Comparison of ENCODE assay signal across 20 cellular contexts in genomic region chr3:13125092-13126015, GRCh38. TPM values are rescaled to one million over a fixed set of nuclear protein-coding genes. Genes with fewer than 3 reads are reported as not detected.
DNase-seq lines count a peak whose midpoint lies in the region; ATAC-seq and TF ChIP-seq lines count a peak whose summit lies in the region.
"Had no signal": no experiment of that assay in that cellular context is flagged by ENCODE, and none has a peak within 500 bp of the region (broad histone marks: within the 10 kb centered on the region; RNA-seq: fewer than 3 reads in every experiment).

No MANE protein-coding gene starts in this region.

- intact Hi-C loops in Right ventricle myocardium inferior (cut with DNase I) (no loop called here), left ventricle myocardium superior (cut with micrococcal nuclease) (no loop called here)

- H3K27me3 Mint-ChIP-seq in chondrocyte (ENCODE audit: low read depth) (peaks cover 49% of the 10 kb centered on the region), naive B cell (peaks cover 0 to 6% (median 0%) of the 10 kb centered on the region in 3 donors)
- H3K27me3 Mint-ChIP-seq: CD4-positive, alpha-beta T cell had no signal

- H3K4me1 Mint-ChIP-seq in chondrocyte (ENCODE audit: low read depth): no peaks in the 10 kb centered on the region
- H3K4me1 Mint-ChIP-seq in naive B cell: peaks cover 0 to 7% (median 0%) of the 10 kb centered on the region in 3 donors

- no peak for ATAC-seq in Right ventricle myocardium inferior
- ATAC-seq in left ventricle myocardium superior: no peak
- ATAC-seq in naive B cell (ENCODE audit: low read depth in 2 of 2): no peak
- no peak for ATAC-seq in HG03378 (IDR thresholded peaks at IDR 0.05; ENCODE audit: unreplicated experiment)
- ATAC-seq: A549 had no signal

- H3K4me3 Mint-ChIP-seq in chondrocyte (ENCODE audit: unreplicated experiment) (no peak overlapping the region), naive B cell (no peak overlapping the region)
- H3K4me3 Mint-ChIP-seq: CD4-positive, alpha-beta T cell had no signal

- H3K27ac Mint-ChIP-seq in chondrocyte (ENCODE audit: unreplicated experiment) (no peak overlapping the region), naive B cell (peak overlapping the region; percentile 23 to 86 (median 66))
- H3K27ac Mint-ChIP-seq: CD4-positive, alpha-beta T cell had no signal

- H3K36me3 Mint-ChIP-seq in chondrocyte (ENCODE audit: low read depth) (no peaks in the 10 kb centered on the region), naive B cell (no peaks in the 10 kb centered on the region)

- DNase-seq in Right ventricle myocardium inferior (ENCODE audit: missing footprints): peak; percentile 46
- DNase-seq in left ventricle myocardium superior: no peak
- peak; percentile 70 for DNase-seq in chondrocyte (ENCODE audit: low spot score)
- no peak for DNase-seq in naive B cell
- DNase-seq in activated CD4-positive, alpha-beta T cell treated with anti-CD3 and anti-CD28 coated beads, Interleukin-2, amount 50 U/mL, for 4 hours: no peak
- DNase-seq in CD1c-positive myeloid dendritic cell (ENCODE audit: extremely low spot score): no peak
- DNase-seq in activated CD4-positive, CD25-positive, alpha-beta regulatory T cell treated with anti-CD3 and anti-CD28 coated beads, Interleukin-2, amount 50 U/mL, for 72 hours: no peak
- DNase-seq: CD4-positive, alpha-beta T cell; DND-41; GF-D8; IMR-90; NCI-H1436 treated with DMSO at 0.1 percent for 48 hours; NCI-H2081 treated with DMSO at 0.1 percent for 48 hours; NCI-H2227 treated with DMSO at 0.1 percent for 48 hours; NCI-H526; NK-92 treated with Interleukin-12 subunit alpha and Interleukin-12 subunit beta, amount 100 ng/mL, for 24 hours; OCI-M1; RPMI8226 had no signal

- no peak for TF ChIP-seq CTCF in chondrocyte (IDR thresholded peaks at IDR 0.05)

- H3K9me3 Mint-ChIP-seq in chondrocyte (ENCODE audit: low read depth) (no peaks in the 10 kb centered on the region), naive B cell (no peaks in the 10 kb centered on the region)
- H3K9me3 Mint-ChIP-seq: CD4-positive, alpha-beta T cell had no signal

RNA-seq across cellular contexts. Expression of gene IQSEC1, which starts 52.1 kb away (rescaled TPM):
- total RNA-seq in Right ventricle myocardium inferior: 81.2 TPM
- total RNA-seq in left ventricle myocardium superior: 95.1 TPM
- 37.2 to 43.3 TPM (median 38.2 TPM) in 3 replicates for total RNA-seq in chondrocyte
- 10 to 100 TPM; 14.6 to 73.4 (median 36.9) TPM for polyA plus RNA-seq in naive B cell (ENCODE audit: low read depth in 6 of 6)

Comparison
In these comparisons a context has a peak if more than half of its experiments do, and no peak if none do; other contexts are left out.
1. DNase-seq: peak in Right ventricle myocardium inferior (single experiment) and chondrocyte (single experiment); none in left ventricle myocardium superior (single experiment), naive B cell (single experiment), activated CD4-positive, alpha-beta T cell treated with anti-CD3 and anti-CD28 coated beads, Interleukin-2, amount 50 U/mL, for 4 hours (0 of 2), CD1c-positive myeloid dendritic cell (single experiment) and activated CD4-positive, CD25-positive, alpha-beta regulatory T cell treated with anti-CD3 and anti-CD28 coated beads, Interleukin-2, amount 50 U/mL, for 72 hours (single experiment).